Comparison of ENCODE assay signal across 9 cellular contexts in the genomic region with DNA sequence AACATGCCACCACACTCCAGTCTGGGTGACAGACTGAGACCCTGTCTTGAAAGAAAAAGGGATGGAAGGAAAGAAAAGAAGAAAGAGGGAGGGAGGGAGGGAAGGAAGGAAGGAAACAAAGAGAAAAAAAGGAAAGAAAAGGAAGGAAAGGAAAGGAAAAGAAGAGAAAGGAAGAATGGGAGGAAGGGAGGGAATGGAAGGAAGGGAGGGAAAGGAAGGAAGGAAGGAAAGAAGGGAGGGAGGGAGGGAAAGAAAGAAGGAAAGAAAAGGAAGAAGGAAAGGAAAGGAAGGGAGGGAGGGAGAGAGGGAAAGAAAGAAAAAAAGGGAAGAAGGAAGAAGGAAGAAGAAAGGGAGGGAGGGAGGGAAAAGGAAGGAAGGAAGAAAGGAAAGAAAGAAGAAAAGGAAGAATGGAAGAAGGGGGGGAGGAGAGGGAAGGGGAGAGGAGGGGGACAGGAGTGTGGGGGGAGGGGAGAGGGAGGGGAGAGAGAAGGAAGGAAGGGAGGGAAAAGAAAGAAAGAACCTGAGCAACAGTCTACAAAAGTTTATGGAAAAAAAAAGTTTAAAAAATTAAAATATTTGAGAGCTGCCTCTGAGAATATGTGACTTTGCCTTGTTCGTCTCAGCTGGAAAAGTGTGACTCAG. TPM values are rescaled to one million over a fixed set of nuclear protein-coding genes. Genes with fewer than 3 reads are reported as not detected.
DNase-seq lines count a peak whose midpoint lies in the region; ATAC-seq and TF ChIP-seq lines count a peak whose summit lies in the region.
"Had no signal": no experiment of that assay in that cellular context is flagged by ENCODE, and none has a peak within 500 bp of the region (broad histone marks: within the 10 kb centered on the region; RNA-seq: fewer than 3 reads in every experiment).

No MANE protein-coding gene starts in this region.

- H3K9me3 Mint-ChIP-seq in stimulated activated naive CD8-positive, alpha-beta T cell treated with anti-CD3 and anti-CD28 coated beads, Interleukin-15, Interleukin-2, amounts not matched to agents 100 ng/mL and 50 ng/mL, for 24 hours: no peaks in the 10 kb centered on the region
- H3K9me3 Mint-ChIP-seq in natural killer cell treated with Interleukin-12 subunit alpha and Interleukin-12 subunit beta and Interleukin-15 and Interleukin-18, amount 100 ng/mL, for 72 hours: no peaks in the 10 kb centered on the region

- H3K4me1 Mint-ChIP-seq in stimulated activated naive CD8-positive, alpha-beta T cell treated with anti-CD3 and anti-CD28 coated beads, Interleukin-15, Interleukin-2, amounts not matched to agents 100 ng/mL and 50 ng/mL, for 24 hours (ENCODE audit: low read depth): peaks cover 63% of the 10 kb centered on the region
- H3K4me1 Mint-ChIP-seq in natural killer cell treated with Interleukin-12 subunit alpha and Interleukin-12 subunit beta and Interleukin-15 and Interleukin-18, amount 100 ng/mL, for 72 hours (ENCODE audit: low read depth in 2 of 2): peaks cover 44 to 49% of the 10 kb centered on the region in 2 donors

- no peaks in the 10 kb centered on the region for H3K27me3 Mint-ChIP-seq in stimulated activated naive CD8-positive, alpha-beta T cell treated with anti-CD3 and anti-CD28 coated beads, Interleukin-15, Interleukin-2, amounts not matched to agents 100 ng/mL and 50 ng/mL, for 24 hours
- no peaks in the 10 kb centered on the region for H3K27me3 Mint-ChIP-seq in natural killer cell treated with Interleukin-12 subunit alpha and Interleukin-12 subunit beta and Interleukin-15 and Interleukin-18, amount 100 ng/mL, for 72 hours

- TF ChIP-seq CTCF in coronary artery (IDR thresholded peaks at IDR 0.05): no peak

- peak overlapping the region; percentile 88 for H3K27ac Mint-ChIP-seq in stimulated activated naive CD8-positive, alpha-beta T cell treated with anti-CD3 and anti-CD28 coated beads, Interleukin-15, Interleukin-2, amounts not matched to agents 100 ng/mL and 50 ng/mL, for 24 hours
- peak overlapping the region; percentile 80 for H3K27ac Mint-ChIP-seq in natural killer cell treated with Interleukin-12 subunit alpha and Interleukin-12 subunit beta and Interleukin-15 and Interleukin-18, amount 100 ng/mL, for 72 hours

- peak overlapping the region; percentile 55 to 85 for H3K27ac ChIP-seq in coronary artery

- DNase-seq in stimulated activated naive CD8-positive, alpha-beta T cell treated with anti-CD3 and anti-CD28 coated beads, Interleukin-15, Interleukin-2, amounts not matched to agents 100 U/mL and 50 U/mL, for 24 hours: no peak
- DNase-seq in coronary artery (ENCODE audit: low spot score) (no peak), RPMI8226 (no peak), AG20443 (ENCODE audit: low spot score) (no peak)
- no peak for DNase-seq in natural killer cell treated with Interleukin-12 subunit alpha and Interleukin-12 subunit beta and Interleukin-15 and Interleukin-18, amount 100 ng/mL, for 72 hours (ENCODE audit: low spot score)
- no peak for DNase-seq in stimulated activated CD4-positive, alpha-beta T cell treated with anti-CD3 and anti-CD28 coated beads, Interleukin-1b, Interleukin-23, amount 100 ng/mL, for 48 hours
- DNase-seq: NCI-H748 treated with DMSO at 0.1 percent for 48 hours had no signal

- no peak for ATAC-seq in stimulated activated naive CD8-positive, alpha-beta T cell treated with anti-CD3 and anti-CD28 coated beads, Interleukin-15, Interleukin-2, amounts not matched to agents 100 U/mL and 50 U/mL, for 24 hours
- ATAC-seq in natural killer cell treated with Interleukin-12 subunit alpha and Interleukin-12 subunit beta and Interleukin-15 and Interleukin-18, amount 100 ng/mL, for 72 hours: no peak
- ATAC-seq in HG02588 (IDR thresholded peaks at IDR 0.05; ENCODE audit: unreplicated experiment): no peak

- H3K4me3 Mint-ChIP-seq in stimulated activated naive CD8-positive, alpha-beta T cell treated with anti-CD3 and anti-CD28 coated beads, Interleukin-15, Interleukin-2, amounts not matched to agents 100 ng/mL and 50 ng/mL, for 24 hours: peak overlapping the region; percentile 62
- H3K4me3 Mint-ChIP-seq in natural killer cell treated with Interleukin-12 subunit alpha and Interleukin-12 subunit beta and Interleukin-15 and Interleukin-18, amount 100 ng/mL, for 72 hours: peak overlapping the region; percentile 83

- H3K36me3 Mint-ChIP-seq in stimulated activated naive CD8-positive, alpha-beta T cell treated with anti-CD3 and anti-CD28 coated beads, Interleukin-15, Interleukin-2, amounts not matched to agents 100 ng/mL and 50 ng/mL, for 24 hours (ENCODE audit: low read depth): no peaks in the 10 kb centered on the region
- H3K36me3 Mint-ChIP-seq in natural killer cell treated with Interleukin-12 subunit alpha and Interleukin-12 subunit beta and Interleukin-15 and Interleukin-18, amount 100 ng/mL, for 72 hours: peaks cover 5% of the 10 kb centered on the region

- no peak overlapping the region for H3K4me3 ChIP-seq in coronary artery

RNA-seq across cellular contexts. Expression of a gene that starts 5.1 kb away (rescaled TPM):
- total RNA-seq in natural killer cell treated with Interleukin-12 subunit alpha and Interleukin-12 subunit beta and Interleukin-15 and Interleukin-18, amount 100 ng/mL, for 72 hours: 10 to 100 TPM; 93.1 to 98.6 TPM

RNA-seq across cellular contexts. Expression of a gene that starts 57.0 kb away (rescaled TPM):
- total RNA-seq in natural killer cell treated with Interleukin-12 subunit alpha and Interleukin-12 subunit beta and Interleukin-15 and Interleukin-18, amount 100 ng/mL, for 72 hours: under 1 TPM; 0.17 to 0.89 TPM
